ENCODE assay signal across 8 cellular contexts in the genomic region with DNA sequence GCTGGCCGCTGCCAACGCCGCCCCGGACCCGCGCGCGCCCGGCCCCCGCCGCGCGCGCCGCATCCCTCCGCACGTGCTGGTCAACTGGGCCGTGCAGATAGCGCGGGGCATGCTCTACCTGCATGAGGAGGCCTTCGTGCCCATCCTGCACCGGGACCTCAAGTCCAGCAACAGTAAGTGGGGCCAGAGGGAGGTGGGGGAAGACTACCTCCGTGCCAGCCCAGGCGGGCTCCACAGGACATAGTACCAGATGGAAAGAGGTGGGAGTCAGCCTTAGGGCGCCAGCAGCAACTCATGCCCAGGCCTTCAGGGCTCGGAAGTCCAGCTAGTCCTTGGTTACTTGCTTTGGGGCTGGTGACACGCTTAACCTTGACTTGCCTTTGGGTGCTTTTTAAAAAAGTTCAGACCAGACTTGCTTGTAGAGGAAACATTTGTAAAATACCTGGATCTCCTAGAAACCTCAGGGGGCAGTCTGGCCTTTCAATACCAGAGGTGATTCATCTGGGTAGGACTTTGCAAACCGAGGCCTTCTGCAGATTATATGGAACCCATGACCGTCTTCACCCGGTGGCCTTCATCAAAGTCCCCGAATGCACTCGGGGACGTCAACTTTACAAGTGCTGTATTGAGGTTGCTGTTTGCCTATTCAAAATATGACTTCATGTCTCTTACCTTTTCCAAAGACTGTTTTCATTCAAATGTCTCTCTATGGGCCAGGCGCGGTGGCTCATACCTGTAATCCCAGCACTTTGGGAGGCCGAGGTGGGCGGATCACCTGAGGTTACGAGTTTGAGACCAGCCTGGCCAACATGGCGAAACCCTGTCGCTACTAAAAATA. TPM values are rescaled to one million over a fixed set of nuclear protein-coding genes. Genes with fewer than 3 reads are reported as not detected.
A peak's percentile ranks its signal among the peaks of the same experiment; 100 is the strongest.
DNase-seq lines count a peak whose midpoint lies in the region; ATAC-seq and TF ChIP-seq lines count a peak whose summit lies in the region.

No MANE protein-coding gene starts in this region.

- intact Hi-C loops in psoas muscle (cut with DNase I) = no loop called here

- H3K4me1 Mint-ChIP-seq in activated CD8-positive, alpha-beta memory T cell treated with anti-CD3 and anti-CD28 coated beads, Interleukin-2, amount 10 ng/mL, durations not matched to agents 7 days and 5 days = peaks cover 8% of the 10 kb centered on the region
- H3K4me1 Mint-ChIP-seq in T-helper 17 cell = peaks cover 6% of the 10 kb centered on the region

- DNase-seq in activated CD8-positive, alpha-beta memory T cell treated with anti-CD3 and anti-CD28 coated beads, Interleukin-2, amount 10 ng/mL, durations not matched to agents 7 days and 5 days = no peak
- no peak for DNase-seq in activated CD8-positive, alpha-beta memory T cell treated with anti-CD3 and anti-CD28 coated beads, Interleukin-2, amount 50 U/mL, for 4 hours
- DNase-seq in T-helper 17 cell (no peak), fibroblast of pulmonary artery (ENCODE audit: low read depth) (no peak), psoas muscle (peak in 1 of 2 donors; percentile 13), AML-193 (lab: John Stamatoyannopoulos, UW) (no peak)

- H3K4me3 ChIP-seq in fibroblast of pulmonary artery (replicated peaks; ENCODE audit: low read depth, low read length) (peak overlapping the region; percentile 44), psoas muscle (peak overlapping the region; percentile 67)

- H3K27me3 Mint-ChIP-seq in activated CD8-positive, alpha-beta memory T cell treated with anti-CD3 and anti-CD28 coated beads, Interleukin-2, amount 10 ng/mL, durations not matched to agents 7 days and 5 days = peaks cover 18% of the 10 kb centered on the region
- no peaks in the 10 kb centered on the region for H3K27me3 Mint-ChIP-seq in T-helper 17 cell

- H3K4me1 ChIP-seq in psoas muscle = no peaks in the 10 kb centered on the region

- no peak for ATAC-seq in activated CD8-positive, alpha-beta memory T cell treated with anti-CD3 and anti-CD28 coated beads, Interleukin-2, amount 10 ng/mL, durations not matched to agents 7 days and 5 days
- ATAC-seq in T-helper 17 cell (no peak), psoas muscle (no peak), HG03571 (IDR thresholded peaks at IDR 0.05; ENCODE audit: unreplicated experiment) (no peak), GM21786 (IDR thresholded peaks at IDR 0.05; ENCODE audit: unreplicated experiment) (no peak)

- peaks cover 1% of the 10 kb centered on the region for H3K36me3 Mint-ChIP-seq in activated CD8-positive, alpha-beta memory T cell treated with anti-CD3 and anti-CD28 coated beads, Interleukin-2, amount 10 ng/mL, durations not matched to agents 7 days and 5 days
- H3K36me3 Mint-ChIP-seq in T-helper 17 cell (ENCODE audit: low read depth) = no peaks in the 10 kb centered on the region

- H3K27me3 ChIP-seq in psoas muscle (ENCODE audit: insufficient read depth in 3 of 3, low read length in 2 of 3) = peaks cover 0 to 40% (median 2%) of the 10 kb centered on the region in 3 donors

- no peak for TF ChIP-seq CTCF in fibroblast of pulmonary artery (IDR thresholded peaks at IDR 0.05; ENCODE audit: low read length, missing control alignments)
- no peak for TF ChIP-seq CTCF in psoas muscle (IDR thresholded peaks at IDR 0.05)

- CTCF ChIA-PET in activated CD8-positive, alpha-beta memory T cell treated with anti-CD3 and anti-CD28 coated beads, Interleukin-2, amount 10 ng/mL, durations not matched to agents 7 days and 5 days (lab: Charles Lee) = interaction anchor here (1.9 kb wide), 1 partner anchor 24 kb away, joined by 8 read pairs; no protein-coding TSS in a partner anchor

- H3K9me3 ChIP-seq in T-helper 17 cell (ENCODE audit: control insufficient read depth, low read length, poor library complexity, severe bottlenecking) (no peaks in the 10 kb centered on the region), psoas muscle (no peaks in the 10 kb centered on the region)

- WGBS in psoas muscle, 3 donors = 29 to 36% (median 34%) methylated on average over 35 to 39 of the region's 40 CpGs

- no peak overlapping the region for H3K27ac Mint-ChIP-seq in activated CD8-positive, alpha-beta memory T cell treated with anti-CD3 and anti-CD28 coated beads, Interleukin-2, amount 10 ng/mL, durations not matched to agents 7 days and 5 days
- no peak overlapping the region for H3K27ac Mint-ChIP-seq in T-helper 17 cell

- no peak overlapping the region for H3K27ac ChIP-seq in psoas muscle

- H3K4me3 Mint-ChIP-seq in activated CD8-positive, alpha-beta memory T cell treated with anti-CD3 and anti-CD28 coated beads, Interleukin-2, amount 10 ng/mL, durations not matched to agents 7 days and 5 days = peak overlapping the region; percentile 65
- peak overlapping the region; percentile 74 for H3K4me3 Mint-ChIP-seq in T-helper 17 cell

- no peaks in the 10 kb centered on the region for H3K36me3 ChIP-seq in psoas muscle (ENCODE audit: insufficient read depth in 1 of 2, low read depth in 1 of 2)

- H3K9me3 Mint-ChIP-seq in activated CD8-positive, alpha-beta memory T cell treated with anti-CD3 and anti-CD28 coated beads, Interleukin-2, amount 10 ng/mL, durations not matched to agents 7 days and 5 days (ENCODE audit: low read depth) = no peaks in the 10 kb centered on the region

RNA-seq across cellular contexts. Expression of gene MAP3K21, which starts 1.4 kb away (rescaled TPM):
- total RNA-seq in activated CD8-positive, alpha-beta memory T cell treated with anti-CD3 and anti-CD28 coated beads, Interleukin-2, amount 10 ng/mL, durations not matched to agents 7 days and 5 days = 1 to 10 TPM; 1.9 to 2.2 TPM
- total RNA-seq in T-helper 17 cell (1 to 10 TPM; 1.4 to 1.9 TPM), psoas muscle (under 1 TPM; 0.11 to 0.49 (median 0.18) TPM)
- under 1 TPM; 0.04 to 0.20 (median 0.06) TPM for polyA plus RNA-seq in psoas muscle

RNA-seq across cellular contexts. Expression of gene PCNX2, which starts 33.4 kb away (rescaled TPM):
- total RNA-seq in activated CD8-positive, alpha-beta memory T cell treated with anti-CD3 and anti-CD28 coated beads, Interleukin-2, amount 10 ng/mL, durations not matched to agents 7 days and 5 days = 10 to 100 TPM; 17.6 to 31.7 TPM
- 10 to 100 TPM; 64.1 to 70.1 TPM for total RNA-seq in T-helper 17 cell
- total RNA-seq in psoas muscle = 1 to 10 TPM in 1 of 4 donors, under 1 TPM in 3; 0.22 to 1.1 (median 0.68) TPM
- polyA plus RNA-seq in psoas muscle = under 1 TPM; 0.16 to 0.82 (median 0.21) TPM

Comparison
In these comparisons a context has a peak if more than half of its experiments do, and no peak if none do; other contexts are left out.
1. RNA of gene PCNX2, which starts 33.4 kb away (total RNA-seq): 64.1 to 70.1 TPM in T-helper 17 cell and 17.6 to 31.7 TPM in activated CD8-positive, alpha-beta memory T cell treated with anti-CD3 and anti-CD28 coated beads, Interleukin-2, amount 10 ng/mL, durations not matched to agents 7 days and 5 days; 0.22 to 1.1 TPM in psoas muscle; every median in the first group is over 4 times any median in the second.